ENCODE assay signal across 21 cellular contexts in genomic region chr4:137390707-137391106, GRCh38.
DNase-seq lines count a peak whose midpoint lies in the region; TF ChIP-seq lines count a peak whose summit lies in the region.
"Had no signal": no experiment of that assay in that cellular context is flagged by ENCODE, and none has a peak within 500 bp of the region (broad histone marks: within the 10 kb centered on the region; RNA-seq: fewer than 3 reads in every experiment).

No MANE protein-coding gene starts in this region.

- no peak overlapping the region for H3K9ac ChIP-seq in KMS-11

- 0 out of 2 replicates have a peak overlapping the region, but pooled peaks have one; percentile 6 for H3K4me2 ChIP-seq in KMS-11

- no peak for TF ChIP-seq CTCF in KMS-11 (conservative IDR thresholded peaks at IDR 0.05; ENCODE audit: low read depth, low read length)
- TF ChIP-seq CTCF in choroid plexus epithelial cell (conservative IDR thresholded peaks at IDR 0.05; ENCODE audit: low read depth, low read length) = no peak
- no peak for TF ChIP-seq CTCF in testis (IDR thresholded peaks at IDR 0.05)

- no peak for TF ChIP-seq POLR2A in testis (IDR thresholded peaks at IDR 0.05)

- no peaks in the 10 kb centered on the region for H4K20me1 ChIP-seq in KMS-11 (ENCODE audit: insufficient read depth)

- peaks cover 8% of the 10 kb centered on the region for H3K4me1 ChIP-seq in KMS-11 (ENCODE audit: low read depth, poor library complexity, severe bottlenecking)
- no peaks in the 10 kb centered on the region for H3K4me1 ChIP-seq in testis
- H3K4me1 ChIP-seq: body of pancreas, thyroid gland had no signal

- H3K9me3 ChIP-seq in testis = no peaks in the 10 kb centered on the region
- H3K9me3 ChIP-seq: BE2C, body of pancreas, HAP-1, thyroid gland had no signal

- no peaks in the 10 kb centered on the region for H3K79me2 ChIP-seq in KMS-11 (ENCODE audit: insufficient read depth, low read depth)

- DNase-seq in AG20443 (ENCODE audit: low spot score) (peak; percentile 28), choroid plexus epithelial cell (ENCODE audit: low read depth) (peak; percentile 64), myocyte (ENCODE audit: low read depth) (peak; percentile 28), testis (no peak)
- no peak for DNase-seq in stimulated activated CD4-positive, alpha-beta T cell treated with anti-CD3 and anti-CD28 coated beads, Interleukin-1b, Interleukin-23, amount 100 ng/mL, for 48 hours
- DNase-seq in stimulated activated CD4-positive, alpha-beta T cell treated with anti-CD3 and anti-CD28 coated beads, Interleukin-12 subunit alpha, Interleukin-12 subunit beta, amount 100 ng/mL, for 4 hours = no peak
- DNase-seq: BE2C; body of pancreas; Calu3; dorsolateral prefrontal cortex; MM.1S; NCI-H146; NCI-H2227 treated with DMSO at 0.1 percent for 48 hours; occipital lobe; right cardiac atrium; RPMI8226; stimulated activated naive B cell treated with anti-CD40 and anti-IgM and Interleukin-4, amounts not matched to agents 10 μg/mL and 1 μg/mL and 100 μg/mL, for 72 hours; thyroid gland had no signal

- no peaks in the 10 kb centered on the region for H3K27me3 ChIP-seq in KMS-11 (ENCODE audit: insufficient read depth, low read depth)
- H3K27me3 ChIP-seq in testis = no peaks in the 10 kb centered on the region
- H3K27me3 ChIP-seq: BE2C, body of pancreas, dorsolateral prefrontal cortex, thyroid gland had no signal

- no peak overlapping the region for H3K27ac ChIP-seq in KMS-11
- H3K27ac ChIP-seq in testis = no peak overlapping the region
- H3K27ac ChIP-seq: body of pancreas, dorsolateral prefrontal cortex, epithelial cell of prostate, thyroid gland had no signal

- H3K4me3 ChIP-seq in KMS-11 (IDR thresholded peaks at IDR 0.05; ENCODE audit: insufficient read depth, low read depth, low read length) = no peak overlapping the region
- H3K4me3 ChIP-seq in choroid plexus epithelial cell (ENCODE audit: low read depth, low read length) = no peak overlapping the region
- no peak overlapping the region for H3K4me3 ChIP-seq in testis
- H3K4me3 ChIP-seq: body of pancreas, dorsolateral prefrontal cortex, HAP-1, thyroid gland had no signal

- intact Hi-C loops in testis (cut with DNase I; ENCODE audit: low total_unique reads) = no loop called here

- H3K36me3 ChIP-seq in KMS-11 (ENCODE audit: insufficient read depth) = no peaks in the 10 kb centered on the region
- no peaks in the 10 kb centered on the region for H3K36me3 ChIP-seq in testis (ENCODE audit: low read depth, missing control alignments)
- H3K36me3 ChIP-seq: BE2C, HAP-1, thyroid gland had no signal

- H2AFZ ChIP-seq in KMS-11 (ENCODE audit: low read depth) = no peak overlapping the region

Comparison
In these comparisons a context has a peak if more than half of its experiments do, and no peak if none do; other contexts are left out.
1. DNase-seq: peak in AG20443 (single experiment), choroid plexus epithelial cell (single experiment) and myocyte (single experiment); none in stimulated activated CD4-positive, alpha-beta T cell treated with anti-CD3 and anti-CD28 coated beads, Interleukin-1b, Interleukin-23, amount 100 ng/mL, for 48 hours (single experiment), testis (single experiment) and stimulated activated CD4-positive, alpha-beta T cell treated with anti-CD3 and anti-CD28 coated beads, Interleukin-12 subunit alpha, Interleukin-12 subunit beta, amount 100 ng/mL, for 4 hours (single experiment).